8 cellular contexts compared by ENCODE assay signal in genomic region chr16:27232061-27232841, GRCh38. TPM values are rescaled to one million over a fixed set of nuclear protein-coding genes. Genes with fewer than 3 reads are reported as not detected.
DNase-seq lines count a peak whose midpoint lies in the region; ATAC-seq lines count a peak whose summit lies in the region.

No MANE protein-coding gene starts in this region.

- peaks cover 11% of the 10 kb centered on the region for H3K36me3 Mint-ChIP-seq in activated naive CD4-positive, alpha-beta T cell treated with anti-CD3 and anti-CD28 coated beads, Interleukin-2, amount 50 U/mL, for 24 hours

- H3K9me3 Mint-ChIP-seq in activated naive CD4-positive, alpha-beta T cell treated with anti-CD3 and anti-CD28 coated beads, Interleukin-2, amount 50 U/mL, for 24 hours: no peaks in the 10 kb centered on the region

- H3K4me3 Mint-ChIP-seq in activated naive CD4-positive, alpha-beta T cell treated with anti-CD3 and anti-CD28 coated beads, Interleukin-2, amount 50 U/mL, for 24 hours: peak overlapping the region; percentile 74

- peak overlapping the region; percentile 97 for H3K27ac Mint-ChIP-seq in activated naive CD4-positive, alpha-beta T cell treated with anti-CD3 and anti-CD28 coated beads, Interleukin-2, amount 50 U/mL, for 24 hours

- H3K4me1 Mint-ChIP-seq in activated naive CD4-positive, alpha-beta T cell treated with anti-CD3 and anti-CD28 coated beads, Interleukin-2, amount 50 U/mL, for 24 hours: peaks cover 89% of the 10 kb centered on the region

- peak; percentile 42 to 54 for DNase-seq in stimulated activated CD4-positive, alpha-beta T cell treated with anti-CD3 and anti-CD28 coated beads, Interleukin-4, amount 100 ng/mL, for 48 hours (ENCODE audit: low read depth in 2 of 2)
- no peak for DNase-seq in dermis blood vessel endothelial cell
- no peak for DNase-seq in activated gamma-delta T cell (lab: John Stamatoyannopoulos, UW)
- no peak for DNase-seq in NCI-H526 (lab: John Stamatoyannopoulos, UW)
- no peak for DNase-seq in NCI-H2227 treated with DMSO at 0.1 percent for 48 hours (lab: John Stamatoyannopoulos, UW)

- peak; percentile 65 for ATAC-seq in GM19395 (IDR thresholded peaks at IDR 0.05; ENCODE audit: unreplicated experiment)
- ATAC-seq in HG03460 (IDR thresholded peaks at IDR 0.05; ENCODE audit: unreplicated experiment): peak; percentile 49

- no peaks in the 10 kb centered on the region for H3K27me3 Mint-ChIP-seq in activated naive CD4-positive, alpha-beta T cell treated with anti-CD3 and anti-CD28 coated beads, Interleukin-2, amount 50 U/mL, for 24 hours

RNA-seq across cellular contexts. Expression of gene KDM8, which starts 28.9 kb away (rescaled TPM):
- total RNA-seq in dermis blood vessel endothelial cell: 3.7 and 4.7 TPM in 2 replicates

RNA-seq across cellular contexts. Expression of gene NSMCE1, which starts 36.3 kb away (rescaled TPM):
- 43.0 and 77.3 TPM in 2 replicates for total RNA-seq in dermis blood vessel endothelial cell

Comparison
In these comparisons a context has a peak if more than half of its experiments do, and no peak if none do; other contexts are left out.
1. DNase-seq: peak in stimulated activated CD4-positive, alpha-beta T cell treated with anti-CD3 and anti-CD28 coated beads, Interleukin-4, amount 100 ng/mL, for 48 hours (2 of 2); none in dermis blood vessel endothelial cell (single experiment), activated gamma-delta T cell (single experiment), NCI-H526 (0 of 2) and NCI-H2227 treated with DMSO at 0.1 percent for 48 hours (single experiment).